In the genomic region with DNA sequence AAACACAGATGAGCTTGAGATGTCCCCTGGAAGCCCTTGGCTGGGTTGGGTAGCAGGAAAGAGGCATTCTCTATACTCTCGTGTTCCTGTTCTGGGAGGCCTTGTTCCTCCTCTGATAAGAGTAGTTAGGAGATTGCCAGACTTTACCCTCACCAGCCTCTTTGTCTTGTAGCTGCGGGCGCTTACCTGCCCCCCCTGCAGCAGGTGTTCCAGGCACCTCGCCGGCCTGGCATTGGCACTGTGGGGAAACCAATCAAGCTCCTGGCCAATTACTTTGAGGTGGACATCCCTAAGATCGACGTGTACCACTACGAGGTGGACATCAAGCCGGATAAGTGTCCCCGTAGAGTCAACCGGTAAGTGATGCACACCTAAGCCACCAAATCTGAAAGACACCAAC, we compare ENCODE assay signal across 26 cellular contexts.
"Had no signal": no experiment of that assay in that cellular context is flagged by ENCODE, and none has a peak within 500 bp of the region (broad histone marks: within the 10 kb centered on the region; RNA-seq: fewer than 3 reads in every experiment).

No MANE protein-coding gene starts in this region.

- H3K27me3 ChIP-seq: ascending aorta, brain microvascular endothelial cell, dorsolateral prefrontal cortex, right lobe of liver, upper lobe of left lung had no signal

- H3K27ac ChIP-seq: ascending aorta, brain microvascular endothelial cell, left ventricle myocardium inferior, right lobe of liver, skin epidermis, thoracic aorta, upper lobe of left lung, VCaP had no signal

- H3K9me3 ChIP-seq: ascending aorta, left ventricle myocardium inferior, right lobe of liver, thoracic aorta, upper lobe of left lung had no signal

- H3K36me3 ChIP-seq: brain microvascular endothelial cell had no signal

- H3K4me3 ChIP-seq: ascending aorta, dorsolateral prefrontal cortex, left ventricle myocardium inferior, right lobe of liver, skin epidermis, thoracic aorta, upper lobe of left lung had no signal

- H3K4me3 Mint-ChIP-seq: activated CD4-positive, alpha-beta T cell treated with anti-CD3 and anti-CD28 coated beads, Interleukin-2, amount 10 ng/mL, durations not matched to agents 7 days and 5 days; activated T-cell treated with anti-CD3 and anti-CD28 coated beads, Interleukin-2, amount 50 U/mL, for 24 hours; activated T-helper 17 cell treated with anti-CD3 and anti-CD28 coated beads, Interleukin-2, amount 50 U/mL, for 72 hours; effector memory CD8-positive, alpha-beta T cell; immature natural killer cell had no signal

- H3K4me1 ChIP-seq: right lobe of liver had no signal

- ATAC-seq: activated naive CD4-positive, alpha-beta T cell treated with anti-CD3 and anti-CD28 coated beads, Interleukin-2, amount 50 U/mL, for 72 hours; activated T-helper 17 cell treated with anti-CD3 and anti-CD28 coated beads, Interleukin-2, amount 50 U/mL, for 72 hours; effector memory CD8-positive, alpha-beta T cell; esophagus mucosa; right lobe of liver had no signal

- FAIRE-seq: endothelial cell of umbilical vein had no signal

- H3K9me3 Mint-ChIP-seq: activated CD4-positive, alpha-beta T cell treated with anti-CD3 and anti-CD28 coated beads, Interleukin-2, amount 10 ng/mL, durations not matched to agents 7 days and 5 days; activated naive CD4-positive, alpha-beta T cell treated with anti-CD3 and anti-CD28 coated beads, Interleukin-2, amount 50 U/mL, for 72 hours; activated T-cell treated with anti-CD3 and anti-CD28 coated beads, Interleukin-2, amount 50 U/mL, for 24 hours; activated T-helper 17 cell treated with anti-CD3 and anti-CD28 coated beads, Interleukin-2, amount 50 U/mL, for 72 hours; effector memory CD8-positive, alpha-beta T cell; immature natural killer cell; nephron had no signal

- DNase-seq: activated CD4-positive, alpha-beta T cell treated with anti-CD3 and anti-CD28 coated beads, Interleukin-2, amount 10 ng/mL, durations not matched to agents 7 days and 5 days; activated CD4-positive, CD25-positive, alpha-beta regulatory T cell treated with anti-CD3 and anti-CD28 coated beads, Interleukin-2, amount 50 U/mL, for 72 hours; activated T-cell treated with anti-CD3 and anti-CD28 coated beads, Interleukin-2, amount 50 U/mL, for 24 hours; brain microvascular endothelial cell; caudate nucleus; dorsolateral prefrontal cortex; effector memory CD8-positive, alpha-beta T cell; foreskin melanocyte; immature natural killer cell; left ventricle myocardium inferior; midbrain; nucleus accumbens; right lobe of liver; stimulated activated CD4-positive, alpha-beta T cell treated with anti-CD3 and anti-CD28 coated beads, Interleukin-15, amount 100 ng/mL, for 24 hours; stimulated activated naive CD4-positive, alpha-beta T cell; T-helper 9 cell; upper lobe of left lung had no signal

- H3K27me3 Mint-ChIP-seq: activated CD4-positive, alpha-beta T cell treated with anti-CD3 and anti-CD28 coated beads, Interleukin-2, amount 10 ng/mL, durations not matched to agents 7 days and 5 days; activated T-cell treated with anti-CD3 and anti-CD28 coated beads, Interleukin-2, amount 50 U/mL, for 24 hours; activated T-helper 17 cell treated with anti-CD3 and anti-CD28 coated beads, Interleukin-2, amount 50 U/mL, for 72 hours; effector memory CD8-positive, alpha-beta T cell had no signal

- H3K27ac Mint-ChIP-seq: activated CD4-positive, alpha-beta T cell treated with anti-CD3 and anti-CD28 coated beads, Interleukin-2, amount 10 ng/mL, durations not matched to agents 7 days and 5 days had no signal
